Comparison of ENCODE assay signal across 13 cellular contexts in genomic region chr4:76611611-76612010, GRCh38.
A peak's percentile ranks its signal among the peaks of the same experiment; 100 is the strongest.
DNase-seq lines count a peak whose midpoint lies in the region; ATAC-seq, FAIRE-seq and TF ChIP-seq lines count a peak whose summit lies in the region.
"Had no signal": no experiment of that assay in that cellular context is flagged by ENCODE, and none has a peak within 500 bp of the region (broad histone marks: within the 10 kb centered on the region; RNA-seq: fewer than 3 reads in every experiment).

No MANE protein-coding gene starts in this region.

- peak overlapping the region; percentile 38 for H3K9ac ChIP-seq in adipocyte (ENCODE audit: low read length)

- H3K36me3 ChIP-seq in adipocyte (ENCODE audit: control insufficient read depth, insufficient read depth, low read length, severe bottlenecking) = no peaks in the 10 kb centered on the region
- no peaks in the 10 kb centered on the region for H3K36me3 ChIP-seq in heart left ventricle

- peak overlapping the region; percentile 72 for H3K4me2 ChIP-seq in A549

- no peak overlapping the region for H3K4me3 Mint-ChIP-seq in activated naive CD8-positive, alpha-beta T cell treated with anti-CD3 and anti-CD28 coated beads, Interleukin-2, amount 50 U/mL, for 24 hours
- H3K4me3 Mint-ChIP-seq: brain had no signal

- H3K9me3 ChIP-seq in A549 (no peaks in the 10 kb centered on the region), adipocyte (ENCODE audit: control insufficient read depth, low read length) (no peaks in the 10 kb centered on the region), heart left ventricle (no peaks in the 10 kb centered on the region)

- peaks cover 2% of the 10 kb centered on the region for H3K27me3 Mint-ChIP-seq in activated naive CD8-positive, alpha-beta T cell treated with anti-CD3 and anti-CD28 coated beads, Interleukin-2, amount 50 U/mL, for 24 hours

- no peak for FAIRE-seq in A549 (lab: Jason Lieb, UNC)

- no peaks in the 10 kb centered on the region for H3K9me3 Mint-ChIP-seq in activated naive CD8-positive, alpha-beta T cell treated with anti-CD3 and anti-CD28 coated beads, Interleukin-2, amount 50 U/mL, for 24 hours
- H3K9me3 Mint-ChIP-seq: IgD-negative memory B cell had no signal

- TF ChIP-seq EP300 in A549 (IDR thresholded peaks at IDR 0.05) = no peak

- intact Hi-C loops in heart left ventricle (cut with DNase I) = no loop called here

- TF ChIP-seq CTCF in A549 (IDR thresholded peaks at IDR 0.05) (no peak), heart left ventricle (IDR thresholded peaks at IDR 0.05) (no peak), omental fat pad (IDR thresholded peaks at IDR 0.05) (no peak)

- H3K27ac Mint-ChIP-seq in activated naive CD8-positive, alpha-beta T cell treated with anti-CD3 and anti-CD28 coated beads, Interleukin-2, amount 50 U/mL, for 24 hours = no peak overlapping the region
- H3K27ac Mint-ChIP-seq: IgD-negative memory B cell had no signal

- TF ChIP-seq POLR2A in A549 (IDR thresholded peaks at IDR 0.05; ENCODE audit: low read length) (no peak), heart left ventricle (IDR thresholded peaks at IDR 0.05) (no peak)

- H3K4me1 Mint-ChIP-seq in activated naive CD8-positive, alpha-beta T cell treated with anti-CD3 and anti-CD28 coated beads, Interleukin-2, amount 50 U/mL, for 24 hours = no peaks in the 10 kb centered on the region
- H3K4me1 Mint-ChIP-seq: IgD-negative memory B cell had no signal

- TF ChIP-seq RAD21 in A549 (conservative IDR thresholded peaks at IDR 0.05 in 1 of 2, IDR thresholded peaks at IDR 0.05 in 1 of 2) = no peak

- DNase-seq in A549 (ENCODE audit: low read depth in 1 of 2, low spot score in 1 of 2) (peak in 1 of 2 experiments; percentile 20), adipocyte (ENCODE audit: low read depth) (peak; percentile 56), heart left ventricle (no peak), omental fat pad (ENCODE audit: low spot score) (no peak), nucleus accumbens (lab: John Stamatoyannopoulos, UW) (no peak)
- no peak for DNase-seq in activated naive CD8-positive, alpha-beta T cell treated with anti-CD3 and anti-CD28 coated beads, Interleukin-2, amount 50 U/mL, for 24 hours
- DNase-seq: midbrain; NCI-H2029; stimulated activated CD4-positive, alpha-beta T cell treated with anti-CD3 and anti-CD28 coated beads, Interleukin-2, amount 100 ng/mL, for 48 hours had no signal

- H3K4me1 ChIP-seq in A549 = peaks cover 19% of the 10 kb centered on the region; the same call in 2 of the 3 replicates
- H3K4me1 ChIP-seq in adipocyte (ENCODE audit: control insufficient read depth, insufficient read depth, low read length) = peaks cover 29% of the 10 kb centered on the region
- H3K4me1 ChIP-seq in heart left ventricle = peaks cover 0 to 44% (median 12%) of the 10 kb centered on the region in 12 donors

- H3K4me3 ChIP-seq in A549 (0 out of 3 replicates have a peak overlapping the region, but pooled peaks have one; percentile 16), adipocyte (ENCODE audit: low read length) (no peak overlapping the region), heart left ventricle (peak overlapping the region in 4 of 12 donors; percentile 1 to 14 (median 8))

- ATAC-seq in A549 (peak; percentile 54 to 75; a peak in 5 of 6 replicates), heart left ventricle (peak; percentile 45 to 66 (median 64)), omental fat pad (ENCODE audit: low FRiP score) (peak; percentile 77), GM21825 (IDR thresholded peaks at IDR 0.05; ENCODE audit: unreplicated experiment) (no peak), HG02642 (IDR thresholded peaks at IDR 0.05; ENCODE audit: poor library complexity, unreplicated experiment) (no peak)
- no peak for ATAC-seq in activated naive CD8-positive, alpha-beta T cell treated with anti-CD3 and anti-CD28 coated beads, Interleukin-2, amount 50 U/mL, for 24 hours

- H3K27ac ChIP-seq in A549 (peak overlapping the region; percentile 61 to 68), heart left ventricle (peak overlapping the region in 6 of 12 donors; percentile 13 to 78 (median 41))

- WGBS in A549 (ENCODE audit: missing lambda C conversion rate) = 22% methylated on average over 5 of the region's 5 CpGs
- WGBS in heart left ventricle, 4 donors = 32 to 57% (median 48%) methylated on average over 5 of the region's 5 CpGs

- CTCF ChIA-PET in A549 (lab: Yijun Ruan, JAX) = interaction anchor here (0.7 kb wide), 1 partner anchor 26 kb away, joined by 4 read pairs; no protein-coding TSS in a partner anchor

- POLR2A ChIA-PET in A549 (lab: Yijun Ruan, JAX) = no interaction called here

- H3K27me3 ChIP-seq in adipocyte (replicated peaks; ENCODE audit: control insufficient read depth, insufficient read depth, low read length) = no peaks in the 10 kb centered on the region
- H3K27me3 ChIP-seq in heart left ventricle = no peaks in the 10 kb centered on the region

- no peaks in the 10 kb centered on the region for H3K36me3 Mint-ChIP-seq in activated naive CD8-positive, alpha-beta T cell treated with anti-CD3 and anti-CD28 coated beads, Interleukin-2, amount 50 U/mL, for 24 hours (ENCODE audit: low read depth)
- H3K36me3 Mint-ChIP-seq: brain, IgD-negative memory B cell had no signal

TF ChIP-seq in A549, 52 proteins besides CTCF, POLR2A, EP300 and RAD21:
- no peak for TF ChIP-seq FOSL2 (IDR thresholded peaks at IDR 0.05)
- TF ChIP-seq FOSL2 (CRISPR knock-in tag; IDR thresholded peaks at IDR 0.05) = no peak
- no peak for TF ChIP-seq RCOR1 (IDR thresholded peaks at IDR 0.05; ENCODE audit: low read depth, low read length)
- no peak for TF ChIP-seq TP53 (CRISPR knock-in tag; IDR thresholded peaks at IDR 0.05)
- no peak for TF ChIP-seq PBX3 (IDR thresholded peaks at IDR 0.05)
- no peak for TF ChIP-seq TFCP2L1 (CRISPR knock-in tag; IDR thresholded peaks at IDR 0.05)

Comparison
In these comparisons a context has a peak if more than half of its experiments do, and no peak if none do; other contexts are left out.
1. ATAC-seq: peak in A549 (2 of 2), heart left ventricle (4 of 4) and omental fat pad (single experiment); none in activated naive CD8-positive, alpha-beta T cell treated with anti-CD3 and anti-CD28 coated beads, Interleukin-2, amount 50 U/mL, for 24 hours (single experiment), GM21825 (single experiment) and HG02642 (single experiment).